Comparison of ENCODE assay signal across 1 cellular context in genomic region chr11:82900277-82901164, GRCh38.
TF ChIP-seq lines count a peak whose summit lies in the region.

Gene PRCP (minus strand): TSS chr11:82900430. CDS start chr11:82900402, 28 bp downstream.

TF ChIP-seq in HepG2, 621 proteins besides CTCF, POLR2A, EP300 and RAD21 (continued from another document and continues in another):
- 0 out of 2 replicates have a peak, but pooled peaks have one; percentile 40 for TF ChIP-seq SMAD9 (CRISPR knock-in tag; IDR thresholded peaks at IDR 0.05)
- TF ChIP-seq NFKB2 (CRISPR knock-in tag; IDR thresholded peaks at IDR 0.05; ENCODE audit: borderline replicate concordance): peak; percentile 34; the same call in 1 of the 2 replicates
- 0 out of 2 replicates have a peak, but pooled peaks have one; percentile 35 for TF ChIP-seq TOE1 (CRISPR knock-in tag; IDR thresholded peaks at IDR 0.05)
- no peak for TF ChIP-seq MAZ (IDR thresholded peaks at IDR 0.05; ENCODE audit: borderline replicate concordance, low read depth, low read length)
- peak; percentile 51; the same call in 1 of the 2 replicates for TF ChIP-seq MAZ (CRISPR knock-in tag; IDR thresholded peaks at IDR 0.05; ENCODE audit: low read depth)
- TF ChIP-seq PHF21A (CRISPR knock-in tag; IDR thresholded peaks at IDR 0.05): peak; percentile 51
- 0 out of 2 replicates have a peak, but pooled peaks have one; percentile 1 for TF ChIP-seq RARA (CRISPR knock-in tag; IDR thresholded peaks at IDR 0.05)
- peak; percentile 66; the same call in 1 of the 2 replicates for TF ChIP-seq ZHX1 (CRISPR knock-in tag; IDR thresholded peaks at IDR 0.05; ENCODE audit: low read depth)
- TF ChIP-seq HOXA3 (CRISPR knock-in tag; IDR thresholded peaks at IDR 0.05): peak; percentile 53; the same call in 1 of the 2 replicates
- peak; percentile 77 for TF ChIP-seq HNRNPLL (IDR thresholded peaks at IDR 0.05; ENCODE audit: low read depth, low read length, poor library complexity, severe bottlenecking)
- TF ChIP-seq ZNF605 (CRISPR knock-in tag; IDR thresholded peaks at IDR 0.05): peak; percentile 89; the same call in 1 of the 2 replicates
- peak; percentile 88; the same call in 1 of the 2 replicates for TF ChIP-seq ZNF138 (CRISPR knock-in tag; IDR thresholded peaks at IDR 0.05; ENCODE audit: low read depth)
- TF ChIP-seq RBM39 (IDR thresholded peaks at IDR 0.05; ENCODE audit: low read depth, low read length, poor library complexity, severe bottlenecking): peak; percentile 67
- peak; percentile 97 for TF ChIP-seq ZNF629 (CRISPR knock-in tag; conservative IDR thresholded peaks at IDR 0.05)
- TF ChIP-seq ADNP (CRISPR knock-in tag; IDR thresholded peaks at IDR 0.05): no peak
- 0 out of 4 replicates have a peak, but pooled peaks of 1 of the 2 experiments have one; percentile 48 for TF ChIP-seq KLF16 (CRISPR knock-in tag; IDR thresholded peaks at IDR 0.05)
- TF ChIP-seq ZNF878 (CRISPR knock-in tag; IDR thresholded peaks at IDR 0.05): no peak
- TF ChIP-seq ZNF451 (CRISPR knock-in tag; IDR thresholded peaks at IDR 0.05): peak; percentile 65; the same call in 1 of the 2 replicates
- no peak for TF ChIP-seq HOXA9 (CRISPR knock-in tag; IDR thresholded peaks at IDR 0.05; ENCODE audit: borderline replicate concordance)
- peak; percentile 18; the same call in 1 of the 2 replicates for TF ChIP-seq SMAD1 (CRISPR knock-in tag; IDR thresholded peaks at IDR 0.05; ENCODE audit: borderline replicate concordance, low read depth)
- TF ChIP-seq ZBTB10 (CRISPR knock-in tag; IDR thresholded peaks at IDR 0.05; ENCODE audit: borderline replicate concordance): no peak; the same call in 1 of the 2 replicates
- TF ChIP-seq ZNF292 (CRISPR knock-in tag; IDR thresholded peaks at IDR 0.05; ENCODE audit: borderline replicate concordance, low read depth): peak; percentile 84
- TF ChIP-seq ZNF790 (CRISPR knock-in tag; IDR thresholded peaks at IDR 0.05; ENCODE audit: borderline replicate concordance): 0 out of 2 replicates have a peak, but pooled peaks have one; percentile 33
- peak; percentile 66; the same call in 1 of the 2 replicates for TF ChIP-seq ZNF136 (CRISPR knock-in tag; IDR thresholded peaks at IDR 0.05; ENCODE audit: low read depth)
- TF ChIP-seq SRY (CRISPR knock-in tag; IDR thresholded peaks at IDR 0.05): peak; percentile 42; the same call in 1 of the 2 replicates
- peak; percentile 24; the same call in 1 of the 2 replicates for TF ChIP-seq FOXP4 (CRISPR knock-in tag; IDR thresholded peaks at IDR 0.05)
- TF ChIP-seq ZNF766 (CRISPR knock-in tag; IDR thresholded peaks at IDR 0.05; ENCODE audit: borderline replicate concordance): peak; percentile 79; the same call in 1 of the 2 replicates
- TF ChIP-seq CREB1 (IDR thresholded peaks at IDR 0.05): peak; percentile 66
- TF ChIP-seq CREB1 (CRISPR knock-in tag; IDR thresholded peaks at IDR 0.05): 0 out of 2 replicates have a peak, but pooled peaks have one; percentile 43
- TF ChIP-seq ZNF142 (CRISPR knock-in tag; IDR thresholded peaks at IDR 0.05): 0 out of 2 replicates have a peak, but pooled peaks have one; percentile 50
- no peak for TF ChIP-seq ZNF740 (CRISPR knock-in tag; IDR thresholded peaks at IDR 0.05)
- TF ChIP-seq THAP9 (CRISPR knock-in tag; IDR thresholded peaks at IDR 0.05; ENCODE audit: borderline replicate concordance): no peak; the same call in 1 of the 2 replicates
- TF ChIP-seq GPN1 (CRISPR knock-in tag; IDR thresholded peaks at IDR 0.05; ENCODE audit: borderline replicate concordance): no peak
- peak; percentile 77 for TF ChIP-seq ZNF770 (CRISPR knock-in tag; IDR thresholded peaks at IDR 0.05)
- TF ChIP-seq ZNF792 (CRISPR knock-in tag; IDR thresholded peaks at IDR 0.05): peak; percentile 42; the same call in 1 of the 2 replicates
- TF ChIP-seq SALL2 (CRISPR knock-in tag; IDR thresholded peaks at IDR 0.05): 0 out of 2 replicates have a peak, but pooled peaks have one; percentile 10
- 0 out of 2 replicates have a peak, but pooled peaks have one; percentile 35 for TF ChIP-seq BRF2 (CRISPR knock-in tag; IDR thresholded peaks at IDR 0.05)
- TF ChIP-seq GTF3A (CRISPR knock-in tag; conservative IDR thresholded peaks at IDR 0.05): peak; percentile 23; the same call in 1 of the 2 replicates
- no peak for TF ChIP-seq GLI4 (CRISPR knock-in tag; IDR thresholded peaks at IDR 0.05; ENCODE audit: borderline replicate concordance)
